12 cellular contexts compared by ENCODE assay signal in genomic region chr1:100134872-100135271, GRCh38. TPM values are rescaled to one million over a fixed set of nuclear protein-coding genes. Genes with fewer than 3 reads are reported as not detected.
DNase-seq lines count a peak whose midpoint lies in the region; ATAC-seq and TF ChIP-seq lines count a peak whose summit lies in the region.
"Had no signal": no experiment of that assay in that cellular context is flagged by ENCODE, and none has a peak within 500 bp of the region (broad histone marks: within the 10 kb centered on the region; RNA-seq: fewer than 3 reads in every experiment).

No MANE protein-coding gene starts in this region.

- H3K27ac ChIP-seq in DND-41 (ENCODE audit: low read length) (no peak overlapping the region), IMR-90 (ENCODE audit: insufficient read depth, low read length) (no peak overlapping the region), prostate gland (no peak overlapping the region)
- no peak overlapping the region for H3K27ac ChIP-seq in effector memory CD4-positive, alpha-beta T cell (ENCODE audit: insufficient read depth, low read length, poor library complexity, severe bottlenecking)

- peaks cover 60% of the 10 kb centered on the region for H3K79me2 ChIP-seq in DND-41 (ENCODE audit: insufficient read depth, low read length)

- peaks cover 26 to 43% of the 10 kb centered on the region in 2 experiments for H3K79me1 ChIP-seq in IMR-90 (ENCODE audit: low read depth in 1 of 2, low read length in 2 of 2)

- no TSS peak for BruUV-seq in IMR-90 (replicated peaks; lab: Mats Ljungman, UMichigan)

- no peak overlapping the region for H2AK5ac ChIP-seq in IMR-90 (ENCODE audit: low read depth, low read length)

- H3K9me3 ChIP-seq in DND-41 (ENCODE audit: insufficient read depth, low read length, severe bottlenecking) (no peaks in the 10 kb centered on the region), IMR-90 (ENCODE audit: control insufficient read depth, insufficient read depth, low read length) (no peaks in the 10 kb centered on the region), prostate gland (no peaks in the 10 kb centered on the region)
- no peaks in the 10 kb centered on the region for H3K9me3 ChIP-seq in effector memory CD4-positive, alpha-beta T cell (ENCODE audit: control insufficient read depth, low read length)

- in situ Hi-C loops in IMR-90 (cut with MboI; ENCODE audit: low sequenced_read_pairs): loop anchor here (10.0 kb wide), 1 partner anchor 330 kb away; no protein-coding TSS in a partner anchor

- TF ChIP-seq POLR2A in IMR-90 (IDR thresholded peaks at IDR 0.05; ENCODE audit: low read depth, low read length): no peak
- TF ChIP-seq POLR2A in prostate gland (IDR thresholded peaks at IDR 0.05): no peak

- H3K36me3 ChIP-seq in DND-41 (ENCODE audit: insufficient read depth, low read length) (peaks cover 47% of the 10 kb centered on the region), IMR-90 (ENCODE audit: control insufficient read depth, insufficient read depth, low read length) (peaks cover 10% of the 10 kb centered on the region), prostate gland (no peaks in the 10 kb centered on the region)
- peaks cover 34% of the 10 kb centered on the region for H3K36me3 ChIP-seq in effector memory CD4-positive, alpha-beta T cell (ENCODE audit: control insufficient read depth, insufficient read depth, low read length)

- 0 out of 2 replicates have a peak overlapping the region, but pooled peaks have one; percentile 12 for H3K9ac ChIP-seq in DND-41 (ENCODE audit: low read depth, low read length)
- H3K9ac ChIP-seq in IMR-90 (ENCODE audit: low read depth, low read length): no peak overlapping the region

- dilution Hi-C loops in IMR-90 (cut with HindIII; ENCODE audit: low sequenced_read_pairs, unreplicated experiment): no loop called here

- H4K5ac ChIP-seq in IMR-90 (ENCODE audit: low read depth, low read length): no peak overlapping the region

- H2AK9ac ChIP-seq in IMR-90 (replicated peaks; ENCODE audit: low read depth, low read length, poor library complexity): no peak overlapping the region

- no CpG with 5 or more reads among the region's 3 CpGs for WGBS in IMR-90 (ENCODE audit: extremely low coverage in 2 of 2, insufficient read length in 1 of 2), 2 experiments
- WGBS in prostate gland: 54% methylated on average over 3 of the region's 3 CpGs

- H4K8ac ChIP-seq in IMR-90 (ENCODE audit: low read depth in 2 of 2, low read length in 2 of 2): no peak overlapping the region

- H2AFZ ChIP-seq in DND-41 (ENCODE audit: low read depth, low read length) (no peak overlapping the region), IMR-90 (replicated peaks; ENCODE audit: low read length, poor library complexity) (no peak overlapping the region)

- DNase-seq in DND-41 (no peak), IMR-90 (peak; percentile 1), HPDE6-E6E7 (ENCODE audit: extremely low spot score) (no peak), prostate gland (ENCODE audit: low spot score) (no peak)
- no peak for DNase-seq in activated T-helper 2 cell treated with anti-CD3 and anti-CD28 coated beads, Interferon-gamma antibody, Interleukin-2, Interleukin-4, amounts not matched to agents 10 μg/mL and 5 μg/mL and 100 μg/mL, durations not matched to agents 14 hours and 24 hours and 36 hours (ENCODE audit: low spot score)
- DNase-seq in naive thymus-derived CD8-positive, alpha-beta T cell: no peak
- no peak for DNase-seq in effector memory CD4-positive, alpha-beta T cell
- DNase-seq: endodermal cell, immature natural killer cell, KBM-7, NCI-H510A, posterior cingulate gyrus had no signal

- CTCF ChIA-PET in IMR-90 (lab: Yijun Ruan, JAX): interaction anchor here (0.6 kb wide), 1 partner anchor 328 kb away, joined by 3 read pairs; no protein-coding TSS in a partner anchor

- H3K9me1 ChIP-seq in IMR-90 (ENCODE audit: insufficient read depth, low read length): no peaks in the 10 kb centered on the region; the same call in 1 of the 2 replicates

- H3K27ac Mint-ChIP-seq in activated T-helper 2 cell treated with anti-CD3 and anti-CD28 coated beads, Interferon-gamma antibody, Interleukin-2, Interleukin-4, amounts not matched to agents 10 μg/mL and 5 μg/mL and 100 μg/mL, durations not matched to agents 14 hours and 24 hours and 36 hours: no peak overlapping the region
- peak overlapping the region in 1 of 10 donors; percentile 65 for H3K27ac Mint-ChIP-seq in naive thymus-derived CD8-positive, alpha-beta T cell
- H3K27ac Mint-ChIP-seq: endodermal cell had no signal

- H2BK120ac ChIP-seq in IMR-90 (ENCODE audit: low read depth, low read length): no peak overlapping the region

- no peak overlapping the region for H3K4ac ChIP-seq in IMR-90 (ENCODE audit: low read depth, low read length)

- peak; percentile 25 for TF ChIP-seq CTCF in DND-41 (IDR thresholded peaks at IDR 0.05; ENCODE audit: borderline replicate concordance, extremely low read depth, low read length, poor library complexity, severe bottlenecking)
- TF ChIP-seq CTCF in IMR-90 (conservative IDR thresholded peaks at IDR 0.05; ENCODE audit: low read depth, low read length): no peak
- no peak for TF ChIP-seq CTCF in prostate gland (IDR thresholded peaks at IDR 0.05)

- no peak overlapping the region for H3K18ac ChIP-seq in IMR-90 (ENCODE audit: low read depth, low read length)

- H3K27me3 ChIP-seq in DND-41 (ENCODE audit: insufficient read depth, low read length, poor library complexity): no peaks in the 10 kb centered on the region
- no peaks in the 10 kb centered on the region for H3K27me3 ChIP-seq in IMR-90 (ENCODE audit: control insufficient read depth, insufficient read depth, low read length)
- H3K27me3 ChIP-seq in effector memory CD4-positive, alpha-beta T cell (replicated peaks; ENCODE audit: control insufficient read depth, insufficient read depth, low read length, poor library complexity, severe bottlenecking): no peaks in the 10 kb centered on the region
- no peaks in the 10 kb centered on the region for H3K27me3 ChIP-seq in prostate gland (replicated peaks; ENCODE audit: insufficient read depth)

- H2BK15ac ChIP-seq in IMR-90 (ENCODE audit: low read depth, low read length): no peak overlapping the region

- ATAC-seq in DND-41 (ENCODE audit: insufficient read depth, low read depth): no peak
- ATAC-seq in IMR-90 (ENCODE audit: low read depth): no peak
- ATAC-seq in naive thymus-derived CD8-positive, alpha-beta T cell: no peak

- no peak for TF ChIP-seq RAD21 in IMR-90 (IDR thresholded peaks at IDR 0.05; ENCODE audit: low read length)

- H2BK20ac ChIP-seq in IMR-90 (ENCODE audit: low read depth, low read length): no peak overlapping the region

- intact Hi-C loops in IMR-90 (cut with micrococcal nuclease) (no loop called here), prostate gland (cut with DNase I) (loop anchor here (5.0 to 10.0 kb wide), 5 partner anchors 98 to 760 kb away; partner anchors contain the start of genes EXTL2 and SLC30A7)
- intact Hi-C loops in activated T-helper 2 cell treated with anti-CD3 and anti-CD28 coated beads, Interferon-gamma antibody, Interleukin-2, Interleukin-4, amounts not matched to agents 10 μg/mL and 5 μg/mL and 100 μg/mL, durations not matched to agents 14 hours and 24 hours and 36 hours (cut with micrococcal nuclease): loop anchor here (5.0 kb wide), 4 partner anchors 97 to 307 kb away; partner anchors contain the start of genes AGL and DBT

- peaks cover 26% of the 10 kb centered on the region for H3K4me1 Mint-ChIP-seq in activated T-helper 2 cell treated with anti-CD3 and anti-CD28 coated beads, Interferon-gamma antibody, Interleukin-2, Interleukin-4, amounts not matched to agents 10 μg/mL and 5 μg/mL and 100 μg/mL, durations not matched to agents 14 hours and 24 hours and 36 hours (ENCODE audit: low read depth)
- peaks cover 15 to 47% (median 37%) of the 10 kb centered on the region in 4 donors for H3K4me1 Mint-ChIP-seq in naive thymus-derived CD8-positive, alpha-beta T cell

- no peaks in the 10 kb centered on the region for H3K9me3 Mint-ChIP-seq in activated T-helper 2 cell treated with anti-CD3 and anti-CD28 coated beads, Interferon-gamma antibody, Interleukin-2, Interleukin-4, amounts not matched to agents 10 μg/mL and 5 μg/mL and 100 μg/mL, durations not matched to agents 14 hours and 24 hours and 36 hours
- H3K9me3 Mint-ChIP-seq in naive thymus-derived CD8-positive, alpha-beta T cell: no peaks in the 10 kb centered on the region
- H3K9me3 Mint-ChIP-seq: endodermal cell, immature natural killer cell had no signal

- H3K4me3 Mint-ChIP-seq in activated T-helper 2 cell treated with anti-CD3 and anti-CD28 coated beads, Interferon-gamma antibody, Interleukin-2, Interleukin-4, amounts not matched to agents 10 μg/mL and 5 μg/mL and 100 μg/mL, durations not matched to agents 14 hours and 24 hours and 36 hours (ENCODE audit: low read depth): peak overlapping the region; percentile 54
- H3K4me3 Mint-ChIP-seq in naive thymus-derived CD8-positive, alpha-beta T cell: peak overlapping the region in 9 of 10 donors; percentile 13 to 70 (median 37)
- H3K4me3 Mint-ChIP-seq: endodermal cell had no signal

- H3K4me1 ChIP-seq in DND-41 (ENCODE audit: insufficient read depth, low read length): peaks cover 47% of the 10 kb centered on the region
- H3K4me1 ChIP-seq in IMR-90 (ENCODE audit: control insufficient read depth, insufficient read depth, low read length): peaks cover 1% of the 10 kb centered on the region; the same call in 1 of the 2 replicates
- peaks cover 6% of the 10 kb centered on the region for H3K4me1 ChIP-seq in effector memory CD4-positive, alpha-beta T cell (ENCODE audit: control insufficient read depth, insufficient read depth, low read length, poor library complexity, severe bottlenecking)
- no peaks in the 10 kb centered on the region for H3K4me1 ChIP-seq in prostate gland (replicated peaks)

- H3K36me3 Mint-ChIP-seq in activated T-helper 2 cell treated with anti-CD3 and anti-CD28 coated beads, Interferon-gamma antibody, Interleukin-2, Interleukin-4, amounts not matched to agents 10 μg/mL and 5 μg/mL and 100 μg/mL, durations not matched to agents 14 hours and 24 hours and 36 hours (ENCODE audit: low read depth): peaks cover 30% of the 10 kb centered on the region
- H3K36me3 Mint-ChIP-seq in naive thymus-derived CD8-positive, alpha-beta T cell: peaks cover 0 to 28% (median 5%) of the 10 kb centered on the region in 3 donors

- no peak overlapping the region for H2BK5ac ChIP-seq in IMR-90 (ENCODE audit: low read depth, low read length, poor library complexity, severe bottlenecking)

- no peak overlapping the region for H3K23ac ChIP-seq in IMR-90 (ENCODE audit: low read depth, low read length)

- H3K56ac ChIP-seq in IMR-90 (ENCODE audit: extremely low read depth, insufficient read depth, low read length): no peak overlapping the region

- POLR2A ChIA-PET in IMR-90 (lab: Charles Lee; ENCODE audit: unreplicated experiment): no interaction called here
- POLR2A ChIA-PET in naive thymus-derived CD8-positive, alpha-beta T cell (lab: Charles Lee): no interaction called here

- peak overlapping the region in 1 of 2 experiments; percentile 76; a peak in 1 of 4 replicates for H3K4me3 ChIP-seq in DND-41 (ENCODE audit: low read depth in 1 of 2, low read length in 2 of 2)
- no peak overlapping the region for H3K4me3 ChIP-seq in IMR-90 (ENCODE audit: insufficient read depth, low read depth, low read length)
- no peak overlapping the region for H3K4me3 ChIP-seq in effector memory CD4-positive, alpha-beta T cell (ENCODE audit: insufficient read depth, low read depth, low read length, poor library complexity, severe bottlenecking)
- no peak overlapping the region for H3K4me3 ChIP-seq in prostate gland

- H3K4me2 ChIP-seq in DND-41 (ENCODE audit: insufficient read depth, low read length) (peak overlapping the region; percentile 80), IMR-90 (ENCODE audit: low read depth, low read length) (no peak overlapping the region)

- no peaks in the 10 kb centered on the region for H3K27me3 Mint-ChIP-seq in activated T-helper 2 cell treated with anti-CD3 and anti-CD28 coated beads, Interferon-gamma antibody, Interleukin-2, Interleukin-4, amounts not matched to agents 10 μg/mL and 5 μg/mL and 100 μg/mL, durations not matched to agents 14 hours and 24 hours and 36 hours (ENCODE audit: low read depth)
- no peaks in the 10 kb centered on the region for H3K27me3 Mint-ChIP-seq in naive thymus-derived CD8-positive, alpha-beta T cell

- H4K20me1 ChIP-seq in DND-41 (ENCODE audit: insufficient read depth, low read length): no peaks in the 10 kb centered on the region; the same call in 1 of the 2 replicates
- H4K20me1 ChIP-seq in IMR-90 (ENCODE audit: insufficient read depth, low read length): no peaks in the 10 kb centered on the region

- no peak overlapping the region for H3K14ac ChIP-seq in IMR-90 (replicated peaks; ENCODE audit: low read depth, low read length)

- no peak overlapping the region for H4K91ac ChIP-seq in IMR-90 (ENCODE audit: insufficient read depth, low read depth, low read length)

RNA-seq across cellular contexts. Expression of gene TRMT13, which starts 1.9 kb away (rescaled TPM):
- total RNA-seq in IMR-90 (2012; rRNA removed) (5.2 and 12.8 TPM in 2 replicates), prostate gland (10 to 100 TPM; 11.7 to 17.4 TPM)
- 5.5 and 7.7 TPM in 2 replicates for polyA plus RNA-seq in IMR-90 (2012; rRNA removed)
- 0.32 and 0.61 TPM in 2 replicates for polyA plus RNA-seq in IMR-90 (2012; cell fraction: cytosol; rRNA removed)
- polyA plus RNA-seq in IMR-90 (2012; cell fraction: nucleus; rRNA removed; ENCODE audit: low replicate concordance): 1.3 and 18.6 TPM in 2 replicates
- 20.2 and 24.6 TPM in 2 replicates for total RNA-seq in activated T-helper 2 cell treated with anti-CD3 and anti-CD28 coated beads, Interferon-gamma antibody, Interleukin-2, Interleukin-4, amounts not matched to agents 10 μg/mL and 5 μg/mL and 100 μg/mL, durations not matched to agents 14 hours and 24 hours and 36 hours
- 10 to 100 TPM; 53.2 to 55.5 TPM for total RNA-seq in naive thymus-derived CD8-positive, alpha-beta T cell
- 10 to 100 TPM in 2 of 3 donors, 1 to 10 TPM in 1; 8.7 to 12.7 (median 11.9) TPM for polyA plus RNA-seq in naive thymus-derived CD8-positive, alpha-beta T cell

RNA-seq across cellular contexts. Expression of gene SASS6, which starts 2.1 kb away (rescaled TPM):
- total RNA-seq in IMR-90 (2012; rRNA removed) (2.7 and 5.0 TPM in 2 replicates), prostate gland (1 to 10 TPM; 4.0 to 6.2 TPM)
- polyA plus RNA-seq in IMR-90 (2012; rRNA removed): 0.69 and 1.1 TPM in 2 replicates
- 0.05 and 0.06 TPM in 2 replicates for polyA plus RNA-seq in IMR-90 (2012; cell fraction: cytosol; rRNA removed)
- 0.09 and 0.83 TPM in 2 replicates for polyA plus RNA-seq in IMR-90 (2012; cell fraction: nucleus; rRNA removed; ENCODE audit: low replicate concordance)
- total RNA-seq in activated T-helper 2 cell treated with anti-CD3 and anti-CD28 coated beads, Interferon-gamma antibody, Interleukin-2, Interleukin-4, amounts not matched to agents 10 μg/mL and 5 μg/mL and 100 μg/mL, durations not matched to agents 14 hours and 24 hours and 36 hours: 15.2 and 15.7 TPM in 2 replicates
- 1 to 10 TPM; 6.6 to 6.7 TPM for total RNA-seq in naive thymus-derived CD8-positive, alpha-beta T cell
- 1 to 10 TPM; 1.7 to 2.4 (median 1.8) TPM for polyA plus RNA-seq in naive thymus-derived CD8-positive, alpha-beta T cell

RNA-seq across cellular contexts. Expression of gene LRRC39, which starts 43.2 kb away (rescaled TPM):
- 0.36 and 0.56 TPM in 2 replicates for total RNA-seq in IMR-90 (2012; rRNA removed)
- polyA plus RNA-seq in IMR-90 (2012; rRNA removed): 0.16 and 0.48 TPM in 2 replicates
- polyA plus RNA-seq in IMR-90 (2012; cell fraction: cytosol; rRNA removed): not detected in 2 replicates
- 0.34 and 4.7 TPM in 2 replicates for polyA plus RNA-seq in IMR-90 (2012; cell fraction: nucleus; rRNA removed; ENCODE audit: low replicate concordance)
- total RNA-seq in activated T-helper 2 cell treated with anti-CD3 and anti-CD28 coated beads, Interferon-gamma antibody, Interleukin-2, Interleukin-4, amounts not matched to agents 10 μg/mL and 5 μg/mL and 100 μg/mL, durations not matched to agents 14 hours and 24 hours and 36 hours: 0.43 and 0.74 TPM in 2 replicates
- total RNA-seq in naive thymus-derived CD8-positive, alpha-beta T cell: 1 to 10 TPM; 2.7 to 2.9 TPM
- polyA plus RNA-seq in naive thymus-derived CD8-positive, alpha-beta T cell: under 1 TPM in 2 of 3 donors, not detected in 1; 0.08 to 0.10 TPM
- 1 to 10 TPM in 1 of 2 donors, under 1 TPM in 1; 0.68 to 1.5 TPM for total RNA-seq in prostate gland
- polyA plus RNA-seq: immature natural killer cell had no signal
